In the genomic region with DNA sequence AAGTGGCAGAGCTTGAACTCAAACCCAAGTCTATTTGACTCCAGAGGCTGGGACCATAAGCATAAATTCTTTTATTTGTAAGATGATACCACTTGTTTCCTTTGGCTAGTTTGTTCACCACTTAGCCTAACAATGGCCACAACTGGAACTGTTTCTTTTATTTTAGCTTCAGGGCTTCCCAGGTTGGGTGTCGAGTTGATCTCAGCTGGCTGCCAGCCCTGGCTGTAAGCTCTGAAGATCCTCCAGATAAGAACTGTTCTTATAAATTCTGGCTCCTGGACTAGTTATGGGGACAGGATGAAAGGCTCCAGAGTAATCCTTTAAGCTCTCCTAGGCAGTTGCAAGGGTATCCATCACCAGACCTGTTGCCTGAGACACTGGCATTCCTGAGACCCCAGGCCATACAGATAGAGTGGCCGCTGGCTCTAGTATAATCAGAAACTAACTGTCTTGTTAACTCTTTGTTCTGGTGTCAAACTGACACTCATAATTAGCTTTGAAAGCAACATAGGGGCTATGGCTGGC, we compare ENCODE assay signal across 19 cellular contexts.
"Had no signal": no experiment of that assay in that cellular context is flagged by ENCODE, and none has a peak within 500 bp of the region (broad histone marks: within the 10 kb centered on the region; RNA-seq: fewer than 3 reads in every experiment).

No MANE protein-coding gene starts in this region.

- H3K9me3 ChIP-seq: lower lobe of right lung, right lobe of liver, suprapubic skin, upper lobe of left lung had no signal

- H3K27me3 ChIP-seq: neural progenitor cell, suprapubic skin, upper lobe of left lung had no signal

- DNase-seq: activated CD4-positive, alpha-beta T cell treated with anti-CD3 and anti-CD28 coated beads, Interleukin-2, amount 10 ng/mL, durations not matched to agents 24 days and 14 days; activated CD8-positive, alpha-beta memory T cell treated with anti-CD3 and anti-CD28 coated beads, Interleukin-2, amount 50 U/mL, for 4 hours; activated CD8-positive, alpha-beta T cell treated with anti-CD3 and anti-CD28 coated beads, Interleukin-2, amount 10 ng/mL, durations not matched to agents 7 days and 5 days; activated effector memory CD4-positive, alpha-beta T cell treated with anti-CD3 and anti-CD28 coated beads, Interleukin-2, amount 50 U/mL, for 16 hours; activated T-cell treated with anti-CD3 and anti-CD28 coated beads, Interleukin-2, amount 50 U/mL, for 48 hours; amygdala; cortex of kidney; effector CD4-positive, alpha-beta T cell; foreskin melanocyte; head of caudate nucleus; left cardiac atrium; lower lobe of right lung; midbrain; right lobe of liver; T-helper 17 cell; upper lobe of left lung had no signal

- H3K36me3 ChIP-seq: lower lobe of right lung, neural progenitor cell, right lobe of liver, suprapubic skin, upper lobe of left lung had no signal

- H3K27ac ChIP-seq: lower lobe of right lung, neural progenitor cell, right lobe of liver, suprapubic skin, upper lobe of left lung had no signal

- H3K4me1 ChIP-seq: lower lobe of right lung, neural progenitor cell, suprapubic skin had no signal

- ATAC-seq: activated CD8-positive, alpha-beta T cell treated with anti-CD3 and anti-CD28 coated beads, Interleukin-2, amount 10 ng/mL, durations not matched to agents 7 days and 5 days; activated naive CD4-positive, alpha-beta T cell treated with anti-CD3 and anti-CD28 coated beads, Interleukin-2, amount 50 U/mL, for 72 hours; left cardiac atrium; lower lobe of right lung; right lobe of liver; T-helper 17 cell had no signal

- H3K4me2 ChIP-seq: neural progenitor cell had no signal

- H3K9ac ChIP-seq: neural progenitor cell had no signal

- H3K4me3 ChIP-seq: lower lobe of right lung, neural progenitor cell, right lobe of liver, suprapubic skin, upper lobe of left lung had no signal
